In the genomic region with DNA sequence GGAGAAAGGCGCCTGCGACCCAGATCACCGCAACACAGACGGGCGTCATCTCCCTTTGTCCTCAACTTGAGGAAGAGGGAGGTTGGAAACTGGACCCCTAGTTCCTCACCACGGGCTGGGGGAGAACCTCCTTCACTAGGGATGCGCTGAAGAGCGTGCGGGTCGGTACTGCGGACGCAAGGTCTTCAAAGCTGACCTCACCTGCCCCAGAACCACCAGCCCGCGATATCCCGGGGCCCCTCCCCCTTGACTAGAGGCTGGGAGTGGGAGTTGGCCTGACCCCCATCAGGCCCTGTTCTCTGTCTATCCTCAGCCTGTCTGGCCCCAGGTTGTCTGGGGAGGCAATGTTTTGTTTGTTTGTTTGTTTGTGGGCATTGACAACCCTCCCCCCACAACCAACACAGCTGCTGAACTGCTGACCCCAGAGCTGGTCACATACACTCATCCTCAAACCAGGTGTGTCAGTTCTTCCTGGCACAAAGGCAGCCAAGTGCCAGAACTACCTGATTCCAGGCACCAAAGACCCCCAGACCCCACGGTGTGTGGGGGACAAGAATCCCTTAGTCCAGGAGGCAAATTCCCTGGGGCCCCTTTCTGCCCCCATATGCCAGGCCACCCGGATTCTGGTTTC, we compare ENCODE assay signal across 8 cellular contexts. TPM values are rescaled to one million over a fixed set of nuclear protein-coding genes. Genes with fewer than 3 reads are reported as not detected.
DNase-seq lines count a peak whose midpoint lies in the region; TF ChIP-seq lines count a peak whose summit lies in the region.

No MANE protein-coding gene starts in this region.

- no peaks in the 10 kb centered on the region for H3K9me3 ChIP-seq in iPS-20b (ENCODE audit: insufficient read depth, low read depth, low read length)
- no peaks in the 10 kb centered on the region for H3K9me3 ChIP-seq in suprapubic skin

- H3K4me1 ChIP-seq in iPS-20b (ENCODE audit: insufficient read depth, low read length) = peaks cover 16% of the 10 kb centered on the region
- H3K4me1 ChIP-seq in suprapubic skin = peaks cover 76% of the 10 kb centered on the region

- WGBS in suprapubic skin = 16% methylated on average over 16 of the region's 17 CpGs

- H3K27ac ChIP-seq in iPS-20b (ENCODE audit: low read length) (no peak overlapping the region), suprapubic skin (no peak overlapping the region)

- no peak overlapping the region for H3K9ac ChIP-seq in iPS-20b (ENCODE audit: low read depth, low read length)

- H3K27me3 ChIP-seq in iPS-20b (ENCODE audit: insufficient read depth, low read length) (peaks cover 55% of the 10 kb centered on the region), suprapubic skin (peaks cover 46% of the 10 kb centered on the region)

- no peak for TF ChIP-seq POLR2A in suprapubic skin (IDR thresholded peaks at IDR 0.05)

- H3K4me3 ChIP-seq in iPS-20b (ENCODE audit: low read length) = peak overlapping the region; percentile 24; the same call in 1 of the 2 replicates
- peak overlapping the region; percentile 50 for H3K4me3 ChIP-seq in suprapubic skin

- peak overlapping the region; percentile 60 for H3K4me3 Mint-ChIP-seq in activated T-helper 1 cell treated with anti-CD3 and anti-CD28 coated beads, Interleukin-12 subunit alpha, Interleukin-12 subunit beta, Interleukin-2, Interleukin-4 antibody, amounts not matched to agents 30 ng/mL and 10 ng/mL and 1 ng/mL, durations not matched to agents 14 hours and 24 hours and 36 hours

- no peak overlapping the region for H3K27ac Mint-ChIP-seq in activated T-helper 1 cell treated with anti-CD3 and anti-CD28 coated beads, Interleukin-12 subunit alpha, Interleukin-12 subunit beta, Interleukin-2, Interleukin-4 antibody, amounts not matched to agents 30 ng/mL and 10 ng/mL and 1 ng/mL, durations not matched to agents 14 hours and 24 hours and 36 hours

- no peak for TF ChIP-seq CTCF in suprapubic skin (IDR thresholded peaks at IDR 0.05)

- intact Hi-C loops in activated T-helper 1 cell treated with anti-CD3 and anti-CD28 coated beads, Interleukin-12 subunit alpha, Interleukin-12 subunit beta, Interleukin-2, Interleukin-4 antibody, amounts not matched to agents 30 ng/mL and 10 ng/mL and 1 ng/mL, durations not matched to agents 14 hours and 24 hours and 36 hours (cut with micrococcal nuclease) = loop anchor here (2.0 to 10.0 kb wide), 6 partner anchors 78 to 783 kb away; a partner anchor contains a TSS

- DNase-seq in activated CD8-positive, alpha-beta memory T cell treated with anti-CD3 and anti-CD28 coated beads, Interleukin-2, amount 50 U/mL, for 48 hours = peak; percentile 55
- DNase-seq in activated CD8-positive, alpha-beta memory T cell treated with anti-CD3 and anti-CD28 coated beads for 24 hours = no peak
- DNase-seq in activated T-helper 1 cell treated with anti-CD3 and anti-CD28 coated beads, Interleukin-12 subunit alpha, Interleukin-12 subunit beta, Interleukin-2, Interleukin-4 antibody, amounts not matched to agents 30 ng/mL and 10 ng/mL and 1 ng/mL, durations not matched to agents 14 hours and 24 hours and 36 hours (ENCODE audit: low spot score) = no peak
- peak; percentile 58 to 72 for DNase-seq in suprapubic skin (ENCODE audit: low spot score in 2 of 2)
- DNase-seq in stimulated activated CD4-positive, alpha-beta T cell treated with anti-CD3 and anti-CD28 coated beads, Interleukin-12 subunit alpha, Interleukin-12 subunit beta, amount 100 ng/mL, for 4 hours = no peak
- DNase-seq in effector CD4-positive, alpha-beta T cell = no peak
- DNase-seq in NCI-H2081 treated with DMSO at 0.1 percent for 48 hours (lab: John Stamatoyannopoulos, UW) = no peak

- no peaks in the 10 kb centered on the region for H3K9me3 Mint-ChIP-seq in activated T-helper 1 cell treated with anti-CD3 and anti-CD28 coated beads, Interleukin-12 subunit alpha, Interleukin-12 subunit beta, Interleukin-2, Interleukin-4 antibody, amounts not matched to agents 30 ng/mL and 10 ng/mL and 1 ng/mL, durations not matched to agents 14 hours and 24 hours and 36 hours

- no peak for TF ChIP-seq EP300 in suprapubic skin (IDR thresholded peaks at IDR 0.05)

- H3K36me3 ChIP-seq in iPS-20b (ENCODE audit: insufficient read depth, low read depth, low read length) = peaks cover 10% of the 10 kb centered on the region
- H3K36me3 ChIP-seq in suprapubic skin = peaks cover under 1% of the 10 kb centered on the region

- peaks cover 21% of the 10 kb centered on the region for H3K27me3 Mint-ChIP-seq in activated T-helper 1 cell treated with anti-CD3 and anti-CD28 coated beads, Interleukin-12 subunit alpha, Interleukin-12 subunit beta, Interleukin-2, Interleukin-4 antibody, amounts not matched to agents 30 ng/mL and 10 ng/mL and 1 ng/mL, durations not matched to agents 14 hours and 24 hours and 36 hours (ENCODE audit: insufficient read depth)

- peaks cover 63% of the 10 kb centered on the region for H3K4me1 Mint-ChIP-seq in activated T-helper 1 cell treated with anti-CD3 and anti-CD28 coated beads, Interleukin-12 subunit alpha, Interleukin-12 subunit beta, Interleukin-2, Interleukin-4 antibody, amounts not matched to agents 30 ng/mL and 10 ng/mL and 1 ng/mL, durations not matched to agents 14 hours and 24 hours and 36 hours (ENCODE audit: low read depth)

- peaks cover 32% of the 10 kb centered on the region for H3K36me3 Mint-ChIP-seq in activated T-helper 1 cell treated with anti-CD3 and anti-CD28 coated beads, Interleukin-12 subunit alpha, Interleukin-12 subunit beta, Interleukin-2, Interleukin-4 antibody, amounts not matched to agents 30 ng/mL and 10 ng/mL and 1 ng/mL, durations not matched to agents 14 hours and 24 hours and 36 hours (ENCODE audit: low read depth)

RNA-seq across cellular contexts. Expression of a gene that starts 2.9 kb away (rescaled TPM):
- total RNA-seq in activated T-helper 1 cell treated with anti-CD3 and anti-CD28 coated beads, Interleukin-12 subunit alpha, Interleukin-12 subunit beta, Interleukin-2, Interleukin-4 antibody, amounts not matched to agents 30 ng/mL and 10 ng/mL and 1 ng/mL, durations not matched to agents 14 hours and 24 hours and 36 hours = 149 and 151 TPM in 2 replicates
- 10 to 100 TPM; 13.3 to 60.5 (median 31.1) TPM for total RNA-seq in suprapubic skin

RNA-seq across cellular contexts. Expression of a gene that starts 4.4 kb away (rescaled TPM):
- total RNA-seq in activated T-helper 1 cell treated with anti-CD3 and anti-CD28 coated beads, Interleukin-12 subunit alpha, Interleukin-12 subunit beta, Interleukin-2, Interleukin-4 antibody, amounts not matched to agents 30 ng/mL and 10 ng/mL and 1 ng/mL, durations not matched to agents 14 hours and 24 hours and 36 hours = not detected in 2 replicates
- total RNA-seq in suprapubic skin = not detected

RNA-seq across cellular contexts. Expression of a gene that starts 37.9 kb away (rescaled TPM):
- total RNA-seq in activated T-helper 1 cell treated with anti-CD3 and anti-CD28 coated beads, Interleukin-12 subunit alpha, Interleukin-12 subunit beta, Interleukin-2, Interleukin-4 antibody, amounts not matched to agents 30 ng/mL and 10 ng/mL and 1 ng/mL, durations not matched to agents 14 hours and 24 hours and 36 hours = 113 and 117 TPM in 2 replicates
- total RNA-seq in suprapubic skin = 100 to 1,000 TPM in 3 of 4 donors, 10 to 100 TPM in 1; 90.2 to 423 (median 131) TPM

Comparison
In these comparisons a context has a peak if more than half of its experiments do, and no peak if none do; other contexts are left out.
1. DNase-seq: peak in activated CD8-positive, alpha-beta memory T cell treated with anti-CD3 and anti-CD28 coated beads, Interleukin-2, amount 50 U/mL, for 48 hours (single experiment) and suprapubic skin (2 of 2); none in activated CD8-positive, alpha-beta memory T cell treated with anti-CD3 and anti-CD28 coated beads for 24 hours (single experiment), activated T-helper 1 cell treated with anti-CD3 and anti-CD28 coated beads, Interleukin-12 subunit alpha, Interleukin-12 subunit beta, Interleukin-2, Interleukin-4 antibody, amounts not matched to agents 30 ng/mL and 10 ng/mL and 1 ng/mL, durations not matched to agents 14 hours and 24 hours and 36 hours (single experiment), stimulated activated CD4-positive, alpha-beta T cell treated with anti-CD3 and anti-CD28 coated beads, Interleukin-12 subunit alpha, Interleukin-12 subunit beta, amount 100 ng/mL, for 4 hours (single experiment), effector CD4-positive, alpha-beta T cell (single experiment) and NCI-H2081 treated with DMSO at 0.1 percent for 48 hours (single experiment).